1 cellular context compared by ENCODE assay signal in the genomic region with DNA sequence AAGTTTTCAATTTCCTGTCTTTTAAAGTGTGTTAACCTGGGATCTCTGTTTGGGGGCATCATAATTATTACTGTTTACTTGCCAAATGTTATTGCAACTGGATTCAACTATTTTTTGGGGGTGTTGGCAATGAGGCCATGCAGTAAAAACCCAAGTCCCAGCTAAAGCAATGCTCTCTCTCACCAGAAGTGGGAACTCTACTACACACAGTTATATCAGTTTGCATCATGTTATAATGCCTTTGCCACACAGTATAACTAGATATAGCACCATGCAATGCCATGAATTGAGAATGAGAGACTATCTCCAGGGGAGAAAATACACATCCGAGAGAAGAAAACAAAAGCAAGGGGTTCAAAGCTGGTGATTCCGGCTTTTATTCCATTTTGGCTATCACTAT.
TF ChIP-seq lines count a peak whose summit lies in the region.

No MANE protein-coding gene starts in this region.

TF ChIP-seq in H1, 55 proteins besides CTCF, POLR2A, EP300 and RAD21:
- TF ChIP-seq CHD1 (IDR thresholded peaks at IDR 0.05; ENCODE audit: low read depth, low read length) (no peak), HDAC2 (IDR thresholded peaks at IDR 0.05; ENCODE audit: borderline replicate concordance in 1 of 2, low read depth in 2 of 2, low read length in 2 of 2) (no peak), TAF7 (optimal IDR thresholded peaks at IDR 0.05; ENCODE audit: borderline replicate concordance, low read depth, low read length) (no peak)
- TF ChIP-seq, protein P1, sequence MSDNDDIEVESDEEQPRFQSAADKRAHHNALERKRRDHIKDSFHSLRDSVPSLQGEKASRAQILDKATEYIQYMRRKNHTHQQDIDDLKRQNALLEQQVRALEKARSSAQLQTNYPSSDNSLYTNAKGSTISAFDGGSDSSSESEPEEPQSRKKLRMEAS (IDR thresholded peaks at IDR 0.05), result no peak
